8 cellular contexts compared by ENCODE assay signal in the genomic region with DNA sequence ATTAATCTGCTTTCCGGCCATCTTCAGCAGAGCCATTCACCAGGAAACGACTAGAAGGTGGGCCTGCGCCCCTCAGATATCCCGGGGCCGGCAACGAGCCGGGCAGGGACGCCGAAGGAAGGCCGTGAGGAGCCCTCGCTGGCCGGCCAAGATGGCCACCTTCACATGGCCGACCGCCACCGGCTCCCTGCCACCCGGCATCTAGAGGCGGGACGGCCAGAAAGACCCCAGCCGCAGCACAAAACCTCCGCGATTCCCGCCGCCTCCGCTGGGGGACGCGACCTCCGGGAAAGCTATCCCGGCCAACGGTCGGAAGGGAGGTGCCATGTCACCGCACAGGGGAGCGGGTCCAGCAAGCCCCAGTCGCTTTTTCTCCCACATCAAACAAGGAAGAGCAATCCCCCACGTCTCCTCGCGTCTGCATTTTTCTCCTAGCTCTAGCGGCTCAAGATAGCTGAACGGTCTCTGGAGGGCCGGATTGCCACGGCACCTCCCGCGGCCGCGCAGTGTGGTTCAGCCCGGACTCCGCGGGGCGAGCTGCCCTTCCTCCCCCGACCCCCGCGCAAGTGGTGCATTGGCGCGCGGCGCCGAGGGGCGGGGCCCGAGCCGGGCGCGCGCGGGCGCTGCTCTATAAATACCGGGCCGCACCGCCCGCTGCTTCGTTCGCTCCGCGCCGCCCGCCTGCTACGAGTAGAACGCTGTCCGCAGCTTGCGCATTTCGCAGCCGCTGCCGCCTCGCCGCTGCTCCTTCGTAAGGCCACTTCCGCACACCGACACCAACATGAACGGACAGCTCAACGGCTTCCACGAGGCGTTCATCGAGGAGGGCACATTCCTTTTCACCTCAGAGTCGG. TPM values are rescaled to one million over a fixed set of nuclear protein-coding genes. Genes with fewer than 3 reads are reported as not detected.
A peak's percentile ranks its signal among the peaks of the same experiment; 100 is the strongest.
DNase-seq lines count a peak whose midpoint lies in the region; ATAC-seq, FAIRE-seq and TF ChIP-seq lines count a peak whose summit lies in the region.

Gene MAT2A (plus strand): TSS at position 662 of the 854 bp plus-strand sequence. CDS start 120 bp downstream, at position 782.

- ATAC-seq in GM18907 (IDR thresholded peaks at IDR 0.05; ENCODE audit: unreplicated experiment) (peak; percentile 79), HG03159 (IDR thresholded peaks at IDR 0.05; ENCODE audit: unreplicated experiment) (peak; percentile 68)

- H3K4me3 ChIP-seq in WI38 (ENCODE audit: low read depth, low read length), result peak within 1 kb of the TSS; percentile 99
- peak within 1 kb of the TSS; percentile 99 for H3K4me3 ChIP-seq in bronchial epithelial cell (ENCODE audit: low read depth, low read length)

- no peak for FAIRE-seq in bronchial epithelial cell (lab: Jason Lieb, UNC)

- DNase-seq in AG08395 (ENCODE audit: low spot score) (peak; percentile 93), NCI-H2227 (lab: John Stamatoyannopoulos, UW; ENCODE audit: unreplicated experiment) (peak; percentile 96), bronchial epithelial cell (ENCODE audit: low read depth) (peak; percentile 61), inferior parietal cortex (ENCODE audit: extremely low spot score) (peak; percentile 87)
- DNase-seq in stimulated activated CD4-positive, alpha-beta T cell treated with anti-CD3 and anti-CD28 coated beads, Interleukin-12 subunit alpha, Interleukin-12 subunit beta, amount 100 ng/mL, for 24 hours (ENCODE audit: low read depth in 2 of 2), result peak; percentile 83 to 92

- H3K27me3 ChIP-seq in bronchial epithelial cell (ENCODE audit: control insufficient read depth, insufficient read depth, low read length), result no peaks in the 10 kb centered on the region

- TF ChIP-seq CTCF in WI38 (IDR thresholded peaks at IDR 0.05; ENCODE audit: low read depth, low read length) (peak; percentile 72), bronchial epithelial cell (IDR thresholded peaks at IDR 0.05; ENCODE audit: insufficient read depth, low read length, severe bottlenecking) (peak; percentile 62)

- H3K36me3 ChIP-seq in bronchial epithelial cell (ENCODE audit: control insufficient read depth, insufficient read depth, low read length), result peaks cover 21% of the 10 kb centered on the region

RNA-seq across cellular contexts. Expression of gene MAT2A, which starts in this region (rescaled TPM):
- 81.9 and 103 TPM in 2 replicates for total RNA-seq in bronchial epithelial cell

Comparison
In these comparisons a context has a peak if more than half of its experiments do, and no peak if none do; other contexts are left out.
1. Peak in every context shown above with its lines: DNase-seq, ATAC-seq and H3K4me3 ChIP-seq.